Comparison of ENCODE assay signal across 1 cellular context in genomic region chr9:33019797-33020196, GRCh38.
TF ChIP-seq lines count a peak whose summit lies in the region.

No MANE protein-coding gene starts in this region.

TF ChIP-seq in WTC11, 78 proteins besides CTCF, POLR2A, EP300 and RAD21 (continued from another document):
- TF ChIP-seq, protein P1, sequence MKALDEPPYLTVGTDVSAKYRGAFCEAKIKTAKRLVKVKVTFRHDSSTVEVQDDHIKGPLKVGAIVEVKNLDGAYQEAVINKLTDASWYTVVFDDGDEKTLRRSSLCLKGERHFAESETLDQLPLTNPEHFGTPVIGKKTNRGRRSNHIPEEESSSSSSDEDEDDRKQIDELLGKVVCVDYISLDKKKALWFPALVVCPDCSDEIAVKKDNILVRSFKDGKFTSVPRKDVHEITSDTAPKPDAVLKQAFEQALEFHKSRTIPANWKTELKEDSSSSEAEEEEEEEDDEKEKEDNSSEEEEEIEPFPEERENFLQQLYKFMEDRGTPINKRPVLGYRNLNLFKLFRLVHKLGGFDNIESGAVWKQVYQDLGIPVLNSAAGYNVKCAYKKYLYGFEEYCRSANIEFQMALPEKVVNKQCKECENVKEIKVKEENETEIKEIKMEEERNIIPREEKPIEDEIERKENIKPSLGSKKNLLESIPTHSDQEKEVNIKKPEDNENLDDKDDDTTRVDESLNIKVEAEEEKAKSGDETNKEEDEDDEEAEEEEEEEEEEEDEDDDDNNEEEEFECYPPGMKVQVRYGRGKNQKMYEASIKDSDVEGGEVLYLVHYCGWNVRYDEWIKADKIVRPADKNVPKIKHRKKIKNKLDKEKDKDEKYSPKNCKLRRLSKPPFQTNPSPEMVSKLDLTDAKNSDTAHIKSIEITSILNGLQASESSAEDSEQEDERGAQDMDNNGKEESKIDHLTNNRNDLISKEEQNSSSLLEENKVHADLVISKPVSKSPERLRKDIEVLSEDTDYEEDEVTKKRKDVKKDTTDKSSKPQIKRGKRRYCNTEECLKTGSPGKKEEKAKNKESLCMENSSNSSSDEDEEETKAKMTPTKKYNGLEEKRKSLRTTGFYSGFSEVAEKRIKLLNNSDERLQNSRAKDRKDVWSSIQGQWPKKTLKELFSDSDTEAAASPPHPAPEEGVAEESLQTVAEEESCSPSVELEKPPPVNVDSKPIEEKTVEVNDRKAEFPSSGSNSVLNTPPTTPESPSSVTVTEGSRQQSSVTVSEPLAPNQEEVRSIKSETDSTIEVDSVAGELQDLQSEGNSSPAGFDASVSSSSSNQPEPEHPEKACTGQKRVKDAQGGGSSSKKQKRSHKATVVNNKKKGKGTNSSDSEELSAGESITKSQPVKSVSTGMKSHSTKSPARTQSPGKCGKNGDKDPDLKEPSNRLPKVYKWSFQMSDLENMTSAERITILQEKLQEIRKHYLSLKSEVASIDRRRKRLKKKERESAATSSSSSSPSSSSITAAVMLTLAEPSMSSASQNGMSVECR (CRISPR knock-in tag; IDR thresholded peaks at IDR 0.05; ENCODE audit: borderline replicate concordance), result no peak
- TF ChIP-seq, protein P2, sequence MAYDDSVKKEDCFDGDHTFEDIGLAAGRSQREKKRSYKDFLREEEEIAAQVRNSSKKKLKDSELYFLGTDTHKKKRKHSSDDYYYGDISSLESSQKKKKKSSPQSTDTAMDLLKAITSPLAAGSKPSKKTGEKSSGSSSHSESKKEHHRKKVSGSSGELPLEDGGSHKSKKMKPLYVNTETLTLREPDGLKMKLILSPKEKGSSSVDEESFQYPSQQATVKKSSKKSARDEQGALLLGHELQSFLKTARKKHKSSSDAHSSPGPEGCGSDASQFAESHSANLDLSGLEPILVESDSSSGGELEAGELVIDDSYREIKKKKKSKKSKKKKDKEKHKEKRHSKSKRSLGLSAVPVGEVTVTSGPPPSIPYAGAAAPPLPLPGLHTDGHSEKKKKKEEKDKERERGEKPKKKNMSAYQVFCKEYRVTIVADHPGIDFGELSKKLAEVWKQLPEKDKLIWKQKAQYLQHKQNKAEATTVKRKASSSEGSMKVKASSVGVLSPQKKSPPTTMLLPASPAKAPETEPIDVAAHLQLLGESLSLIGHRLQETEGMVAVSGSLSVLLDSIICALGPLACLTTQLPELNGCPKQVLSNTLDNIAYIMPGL (CRISPR knock-in tag; IDR thresholded peaks at IDR 0.05), result no peak
